In the genomic region with DNA sequence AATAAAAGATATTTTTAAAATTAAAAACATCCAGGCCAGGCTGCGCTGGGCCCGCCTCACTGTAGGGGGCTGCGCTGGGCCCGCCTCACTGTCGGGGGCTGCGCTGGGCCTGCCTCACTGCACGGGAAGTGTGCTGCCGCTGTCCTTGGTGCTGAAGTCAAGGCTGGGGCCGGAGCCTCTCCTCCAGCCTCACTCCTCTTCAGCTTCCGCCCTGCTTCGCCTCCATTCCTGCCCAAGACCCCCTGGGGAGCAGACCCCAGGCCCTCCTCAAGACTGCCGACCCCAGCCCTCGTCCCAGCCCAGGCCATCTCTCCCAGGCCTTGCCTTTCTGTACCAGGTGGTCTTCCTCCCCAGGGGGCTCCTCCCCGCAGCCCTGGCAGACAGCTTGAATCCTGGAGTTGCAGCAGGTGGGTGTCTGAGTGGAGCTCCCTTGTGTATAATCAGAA, we compare ENCODE assay signal across 1 cellular context.
TF ChIP-seq lines count a peak whose summit lies in the region.

No MANE protein-coding gene starts in this region.

TF ChIP-seq in HepG2, 621 proteins besides CTCF, POLR2A, EP300 and RAD21 (continued from another document and continues in another):
- TF ChIP-seq, protein P1, sequence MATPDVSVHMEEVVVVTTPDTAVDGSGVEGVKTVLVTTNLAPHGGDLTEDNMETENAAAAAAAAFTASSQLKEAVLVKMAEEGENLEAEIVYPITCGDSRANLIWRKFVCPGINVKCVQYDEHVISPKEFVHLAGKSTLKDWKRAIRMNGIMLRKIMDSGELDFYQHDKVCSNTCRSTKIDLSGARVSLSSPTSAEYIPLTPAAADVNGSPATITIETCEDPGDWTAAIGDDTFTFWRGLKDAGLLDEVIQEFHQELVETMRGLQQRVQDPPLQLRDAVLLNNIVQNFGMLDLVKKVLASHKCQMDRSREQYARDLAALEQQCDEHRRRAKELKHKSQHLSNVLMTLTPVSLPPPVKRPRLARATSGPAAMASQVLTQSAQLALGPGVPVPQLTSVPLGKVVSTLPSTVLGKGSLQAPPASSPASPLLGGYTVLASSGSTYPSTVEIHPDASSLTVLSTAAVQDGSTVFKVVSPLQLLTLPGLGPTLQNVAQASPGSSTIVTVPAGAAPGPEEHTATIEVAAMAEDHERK (CRISPR knock-in tag; IDR thresholded peaks at IDR 0.05; ENCODE audit: low read depth) = no peak
- no peak for TF ChIP-seq ATF7 (IDR thresholded peaks at IDR 0.05)
- no peak for TF ChIP-seq ATF7 (CRISPR knock-in tag; IDR thresholded peaks at IDR 0.05)
- no peak for TF ChIP-seq ZNF383 (CRISPR knock-in tag; IDR thresholded peaks at IDR 0.05; ENCODE audit: borderline replicate concordance)
- no peak; the same call in 1 of the 2 replicates for TF ChIP-seq ZNF180 (CRISPR knock-in tag; IDR thresholded peaks at IDR 0.05; ENCODE audit: borderline replicate concordance, low read depth)
- no peak for TF ChIP-seq ELF4 (CRISPR knock-in tag; IDR thresholded peaks at IDR 0.05; ENCODE audit: borderline replicate concordance)
- TF ChIP-seq, protein P2, sequence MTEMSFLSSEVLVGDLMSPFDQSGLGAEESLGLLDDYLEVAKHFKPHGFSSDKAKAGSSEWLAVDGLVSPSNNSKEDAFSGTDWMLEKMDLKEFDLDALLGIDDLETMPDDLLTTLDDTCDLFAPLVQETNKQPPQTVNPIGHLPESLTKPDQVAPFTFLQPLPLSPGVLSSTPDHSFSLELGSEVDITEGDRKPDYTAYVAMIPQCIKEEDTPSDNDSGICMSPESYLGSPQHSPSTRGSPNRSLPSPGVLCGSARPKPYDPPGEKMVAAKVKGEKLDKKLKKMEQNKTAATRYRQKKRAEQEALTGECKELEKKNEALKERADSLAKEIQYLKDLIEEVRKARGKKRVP (CRISPR knock-in tag; IDR thresholded peaks at IDR 0.05) = no peak
- TF ChIP-seq, protein P3, sequence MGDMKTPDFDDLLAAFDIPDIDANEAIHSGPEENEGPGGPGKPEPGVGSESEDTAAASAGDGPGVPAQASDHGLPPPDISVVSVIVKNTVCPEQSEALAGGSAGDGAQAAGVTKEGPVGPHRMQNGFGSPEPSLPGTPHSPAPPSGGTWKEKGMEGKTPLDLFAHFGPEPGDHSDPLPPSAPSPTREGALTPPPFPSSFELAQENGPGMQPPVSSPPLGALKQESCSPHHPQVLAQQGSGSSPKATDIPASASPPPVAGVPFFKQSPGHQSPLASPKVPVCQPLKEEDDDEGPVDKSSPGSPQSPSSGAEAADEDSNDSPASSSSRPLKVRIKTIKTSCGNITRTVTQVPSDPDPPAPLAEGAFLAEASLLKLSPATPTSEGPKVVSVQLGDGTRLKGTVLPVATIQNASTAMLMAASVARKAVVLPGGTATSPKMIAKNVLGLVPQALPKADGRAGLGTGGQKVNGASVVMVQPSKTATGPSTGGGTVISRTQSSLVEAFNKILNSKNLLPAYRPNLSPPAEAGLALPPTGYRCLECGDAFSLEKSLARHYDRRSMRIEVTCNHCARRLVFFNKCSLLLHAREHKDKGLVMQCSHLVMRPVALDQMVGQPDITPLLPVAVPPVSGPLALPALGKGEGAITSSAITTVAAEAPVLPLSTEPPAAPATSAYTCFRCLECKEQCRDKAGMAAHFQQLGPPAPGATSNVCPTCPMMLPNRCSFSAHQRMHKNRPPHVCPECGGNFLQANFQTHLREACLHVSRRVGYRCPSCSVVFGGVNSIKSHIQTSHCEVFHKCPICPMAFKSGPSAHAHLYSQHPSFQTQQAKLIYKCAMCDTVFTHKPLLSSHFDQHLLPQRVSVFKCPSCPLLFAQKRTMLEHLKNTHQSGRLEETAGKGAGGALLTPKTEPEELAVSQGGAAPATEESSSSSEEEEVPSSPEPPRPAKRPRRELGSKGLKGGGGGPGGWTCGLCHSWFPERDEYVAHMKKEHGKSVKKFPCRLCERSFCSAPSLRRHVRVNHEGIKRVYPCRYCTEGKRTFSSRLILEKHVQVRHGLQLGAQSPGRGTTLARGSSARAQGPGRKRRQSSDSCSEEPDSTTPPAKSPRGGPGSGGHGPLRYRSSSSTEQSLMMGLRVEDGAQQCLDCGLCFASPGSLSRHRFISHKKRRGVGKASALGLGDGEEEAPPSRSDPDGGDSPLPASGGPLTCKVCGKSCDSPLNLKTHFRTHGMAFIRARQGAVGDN (CRISPR knock-in tag; IDR thresholded peaks at IDR 0.05) = peak; percentile 58
- TF ChIP-seq, protein P4, sequence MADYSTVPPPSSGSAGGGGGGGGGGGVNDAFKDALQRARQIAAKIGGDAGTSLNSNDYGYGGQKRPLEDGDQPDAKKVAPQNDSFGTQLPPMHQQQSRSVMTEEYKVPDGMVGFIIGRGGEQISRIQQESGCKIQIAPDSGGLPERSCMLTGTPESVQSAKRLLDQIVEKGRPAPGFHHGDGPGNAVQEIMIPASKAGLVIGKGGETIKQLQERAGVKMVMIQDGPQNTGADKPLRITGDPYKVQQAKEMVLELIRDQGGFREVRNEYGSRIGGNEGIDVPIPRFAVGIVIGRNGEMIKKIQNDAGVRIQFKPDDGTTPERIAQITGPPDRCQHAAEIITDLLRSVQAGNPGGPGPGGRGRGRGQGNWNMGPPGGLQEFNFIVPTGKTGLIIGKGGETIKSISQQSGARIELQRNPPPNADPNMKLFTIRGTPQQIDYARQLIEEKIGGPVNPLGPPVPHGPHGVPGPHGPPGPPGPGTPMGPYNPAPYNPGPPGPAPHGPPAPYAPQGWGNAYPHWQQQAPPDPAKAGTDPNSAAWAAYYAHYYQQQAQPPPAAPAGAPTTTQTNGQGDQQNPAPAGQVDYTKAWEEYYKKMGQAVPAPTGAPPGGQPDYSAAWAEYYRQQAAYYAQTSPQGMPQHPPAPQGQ (CRISPR knock-in tag; IDR thresholded peaks at IDR 0.05; ENCODE audit: borderline replicate concordance) = no peak
- TF ChIP-seq, protein P5, sequence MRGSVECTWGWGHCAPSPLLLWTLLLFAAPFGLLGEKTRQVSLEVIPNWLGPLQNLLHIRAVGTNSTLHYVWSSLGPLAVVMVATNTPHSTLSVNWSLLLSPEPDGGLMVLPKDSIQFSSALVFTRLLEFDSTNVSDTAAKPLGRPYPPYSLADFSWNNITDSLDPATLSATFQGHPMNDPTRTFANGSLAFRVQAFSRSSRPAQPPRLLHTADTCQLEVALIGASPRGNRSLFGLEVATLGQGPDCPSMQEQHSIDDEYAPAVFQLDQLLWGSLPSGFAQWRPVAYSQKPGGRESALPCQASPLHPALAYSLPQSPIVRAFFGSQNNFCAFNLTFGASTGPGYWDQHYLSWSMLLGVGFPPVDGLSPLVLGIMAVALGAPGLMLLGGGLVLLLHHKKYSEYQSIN (CRISPR knock-in tag; IDR thresholded peaks at IDR 0.05; ENCODE audit: borderline replicate concordance) = peak; percentile 75; the same call in 1 of the 2 replicates
- TF ChIP-seq ZNF329 (CRISPR knock-in tag; IDR thresholded peaks at IDR 0.05; ENCODE audit: low read depth) = peak; percentile 87
- no peak for TF ChIP-seq ZNF101 (CRISPR knock-in tag; IDR thresholded peaks at IDR 0.05; ENCODE audit: borderline replicate concordance, low read depth)
- TF ChIP-seq, protein P6, sequence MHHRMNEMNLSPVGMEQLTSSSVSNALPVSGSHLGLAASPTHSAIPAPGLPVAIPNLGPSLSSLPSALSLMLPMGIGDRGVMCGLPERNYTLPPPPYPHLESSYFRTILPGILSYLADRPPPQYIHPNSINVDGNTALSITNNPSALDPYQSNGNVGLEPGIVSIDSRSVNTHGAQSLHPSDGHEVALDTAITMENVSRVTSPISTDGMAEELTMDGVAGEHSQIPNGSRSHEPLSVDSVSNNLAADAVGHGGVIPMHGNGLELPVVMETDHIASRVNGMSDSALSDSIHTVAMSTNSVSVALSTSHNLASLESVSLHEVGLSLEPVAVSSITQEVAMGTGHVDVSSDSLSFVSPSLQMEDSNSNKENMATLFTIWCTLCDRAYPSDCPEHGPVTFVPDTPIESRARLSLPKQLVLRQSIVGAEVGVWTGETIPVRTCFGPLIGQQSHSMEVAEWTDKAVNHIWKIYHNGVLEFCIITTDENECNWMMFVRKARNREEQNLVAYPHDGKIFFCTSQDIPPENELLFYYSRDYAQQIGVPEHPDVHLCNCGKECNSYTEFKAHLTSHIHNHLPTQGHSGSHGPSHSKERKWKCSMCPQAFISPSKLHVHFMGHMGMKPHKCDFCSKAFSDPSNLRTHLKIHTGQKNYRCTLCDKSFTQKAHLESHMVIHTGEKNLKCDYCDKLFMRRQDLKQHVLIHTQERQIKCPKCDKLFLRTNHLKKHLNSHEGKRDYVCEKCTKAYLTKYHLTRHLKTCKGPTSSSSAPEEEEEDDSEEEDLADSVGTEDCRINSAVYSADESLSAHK (CRISPR knock-in tag; IDR thresholded peaks at IDR 0.05; ENCODE audit: borderline replicate concordance) = peak; percentile 88; the same call in 1 of the 2 replicates
- TF ChIP-seq MIXL1 (CRISPR knock-in tag; IDR thresholded peaks at IDR 0.05) = peak; percentile 66; the same call in 1 of the 2 replicates
- TF ChIP-seq, protein P7, sequence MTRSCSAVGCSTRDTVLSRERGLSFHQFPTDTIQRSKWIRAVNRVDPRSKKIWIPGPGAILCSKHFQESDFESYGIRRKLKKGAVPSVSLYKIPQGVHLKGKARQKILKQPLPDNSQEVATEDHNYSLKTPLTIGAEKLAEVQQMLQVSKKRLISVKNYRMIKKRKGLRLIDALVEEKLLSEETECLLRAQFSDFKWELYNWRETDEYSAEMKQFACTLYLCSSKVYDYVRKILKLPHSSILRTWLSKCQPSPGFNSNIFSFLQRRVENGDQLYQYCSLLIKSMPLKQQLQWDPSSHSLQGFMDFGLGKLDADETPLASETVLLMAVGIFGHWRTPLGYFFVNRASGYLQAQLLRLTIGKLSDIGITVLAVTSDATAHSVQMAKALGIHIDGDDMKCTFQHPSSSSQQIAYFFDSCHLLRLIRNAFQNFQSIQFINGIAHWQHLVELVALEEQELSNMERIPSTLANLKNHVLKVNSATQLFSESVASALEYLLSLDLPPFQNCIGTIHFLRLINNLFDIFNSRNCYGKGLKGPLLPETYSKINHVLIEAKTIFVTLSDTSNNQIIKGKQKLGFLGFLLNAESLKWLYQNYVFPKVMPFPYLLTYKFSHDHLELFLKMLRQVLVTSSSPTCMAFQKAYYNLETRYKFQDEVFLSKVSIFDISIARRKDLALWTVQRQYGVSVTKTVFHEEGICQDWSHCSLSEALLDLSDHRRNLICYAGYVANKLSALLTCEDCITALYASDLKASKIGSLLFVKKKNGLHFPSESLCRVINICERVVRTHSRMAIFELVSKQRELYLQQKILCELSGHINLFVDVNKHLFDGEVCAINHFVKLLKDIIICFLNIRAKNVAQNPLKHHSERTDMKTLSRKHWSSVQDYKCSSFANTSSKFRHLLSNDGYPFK (CRISPR knock-in tag; IDR thresholded peaks at IDR 0.05; ENCODE audit: borderline replicate concordance) = peak; percentile 57; the same call in 1 of the 2 replicates
- TF ChIP-seq, protein P8, sequence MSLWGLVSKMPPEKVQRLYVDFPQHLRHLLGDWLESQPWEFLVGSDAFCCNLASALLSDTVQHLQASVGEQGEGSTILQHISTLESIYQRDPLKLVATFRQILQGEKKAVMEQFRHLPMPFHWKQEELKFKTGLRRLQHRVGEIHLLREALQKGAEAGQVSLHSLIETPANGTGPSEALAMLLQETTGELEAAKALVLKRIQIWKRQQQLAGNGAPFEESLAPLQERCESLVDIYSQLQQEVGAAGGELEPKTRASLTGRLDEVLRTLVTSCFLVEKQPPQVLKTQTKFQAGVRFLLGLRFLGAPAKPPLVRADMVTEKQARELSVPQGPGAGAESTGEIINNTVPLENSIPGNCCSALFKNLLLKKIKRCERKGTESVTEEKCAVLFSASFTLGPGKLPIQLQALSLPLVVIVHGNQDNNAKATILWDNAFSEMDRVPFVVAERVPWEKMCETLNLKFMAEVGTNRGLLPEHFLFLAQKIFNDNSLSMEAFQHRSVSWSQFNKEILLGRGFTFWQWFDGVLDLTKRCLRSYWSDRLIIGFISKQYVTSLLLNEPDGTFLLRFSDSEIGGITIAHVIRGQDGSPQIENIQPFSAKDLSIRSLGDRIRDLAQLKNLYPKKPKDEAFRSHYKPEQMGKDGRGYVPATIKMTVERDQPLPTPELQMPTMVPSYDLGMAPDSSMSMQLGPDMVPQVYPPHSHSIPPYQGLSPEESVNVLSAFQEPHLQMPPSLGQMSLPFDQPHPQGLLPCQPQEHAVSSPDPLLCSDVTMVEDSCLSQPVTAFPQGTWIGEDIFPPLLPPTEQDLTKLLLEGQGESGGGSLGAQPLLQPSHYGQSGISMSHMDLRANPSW (CRISPR knock-in tag; IDR thresholded peaks at IDR 0.05; ENCODE audit: borderline replicate concordance) = no peak
- peak; percentile 70; the same call in 1 of the 2 replicates for TF ChIP-seq KAT8 (CRISPR knock-in tag; IDR thresholded peaks at IDR 0.05)
- TF ChIP-seq HNRNPLL (IDR thresholded peaks at IDR 0.05; ENCODE audit: low read depth, low read length, poor library complexity, severe bottlenecking) = no peak
- no peak for TF ChIP-seq ZNF703 (CRISPR knock-in tag; IDR thresholded peaks at IDR 0.05; ENCODE audit: borderline replicate concordance)
- TF ChIP-seq, protein P9, sequence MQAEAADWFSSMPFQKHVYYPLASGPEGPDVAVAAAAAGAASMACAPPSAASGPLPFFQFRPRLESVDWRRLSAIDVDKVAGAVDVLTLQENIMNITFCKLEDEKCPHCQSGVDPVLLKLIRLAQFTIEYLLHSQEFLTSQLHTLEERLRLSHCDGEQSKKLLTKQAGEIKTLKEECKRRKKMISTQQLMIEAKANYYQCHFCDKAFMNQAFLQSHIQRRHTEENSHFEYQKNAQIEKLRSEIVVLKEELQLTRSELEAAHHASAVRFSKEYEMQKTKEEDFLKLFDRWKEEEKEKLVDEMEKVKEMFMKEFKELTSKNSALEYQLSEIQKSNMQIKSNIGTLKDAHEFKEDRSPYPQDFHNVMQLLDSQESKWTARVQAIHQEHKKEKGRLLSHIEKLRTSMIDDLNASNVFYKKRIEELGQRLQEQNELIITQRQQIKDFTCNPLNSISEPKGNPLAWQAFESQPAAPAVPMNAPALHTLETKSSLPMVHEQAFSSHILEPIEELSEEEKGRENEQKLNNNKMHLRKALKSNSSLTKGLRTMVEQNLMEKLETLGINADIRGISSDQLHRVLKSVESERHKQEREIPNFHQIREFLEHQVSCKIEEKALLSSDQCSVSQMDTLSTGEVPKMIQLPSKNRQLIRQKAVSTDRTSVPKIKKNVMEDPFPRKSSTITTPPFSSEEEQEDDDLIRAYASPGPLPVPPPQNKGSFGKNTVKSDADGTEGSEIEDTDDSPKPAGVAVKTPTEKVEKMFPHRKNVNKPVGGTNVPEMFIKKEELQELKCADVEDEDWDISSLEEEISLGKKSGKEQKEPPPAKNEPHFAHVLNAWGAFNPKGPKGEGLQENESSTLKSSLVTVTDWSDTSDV (CRISPR knock-in tag; IDR thresholded peaks at IDR 0.05) = no peak
- TF ChIP-seq ZNF432 (CRISPR knock-in tag; IDR thresholded peaks at IDR 0.05; ENCODE audit: borderline replicate concordance) = no peak
- TF ChIP-seq, protein P10, sequence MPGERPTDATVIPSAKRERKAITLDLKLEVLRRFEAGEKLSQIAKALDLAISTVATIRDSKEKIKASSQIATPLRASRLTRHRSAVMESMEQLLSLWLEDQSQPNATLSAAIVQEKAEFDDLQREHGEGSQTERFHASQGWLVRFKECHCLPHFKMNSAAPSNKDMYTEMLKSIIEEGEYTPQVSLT (CRISPR knock-in tag; IDR thresholded peaks at IDR 0.05; ENCODE audit: borderline replicate concordance, low read depth) = no peak
- no peak for TF ChIP-seq AKAP8 (CRISPR knock-in tag; IDR thresholded peaks at IDR 0.05)
- no peak for TF ChIP-seq ZZZ3 (CRISPR knock-in tag; IDR thresholded peaks at IDR 0.05; ENCODE audit: borderline replicate concordance)
- TF ChIP-seq ZKSCAN8 (CRISPR knock-in tag; IDR thresholded peaks at IDR 0.05; ENCODE audit: borderline replicate concordance) = peak; percentile 61; the same call in 1 of the 2 replicates
- no peak for TF ChIP-seq ZNF460 (CRISPR knock-in tag; IDR thresholded peaks at IDR 0.05; ENCODE audit: borderline replicate concordance)
